20 cellular contexts compared by ENCODE assay signal in genomic region chr1:58585591-58586151, GRCh38. TPM values are rescaled to one million over a fixed set of nuclear protein-coding genes. Genes with fewer than 3 reads are reported as not detected.
DNase-seq lines count a peak whose midpoint lies in the region; ATAC-seq, FAIRE-seq and TF ChIP-seq lines count a peak whose summit lies in the region.
"Had no signal": no experiment of that assay in that cellular context is flagged by ENCODE, and none has a peak within 500 bp of the region (broad histone marks: within the 10 kb centered on the region; RNA-seq: fewer than 3 reads in every experiment).

No MANE protein-coding gene starts in this region.

- H3K79me2 ChIP-seq in HepG2 (ENCODE audit: insufficient read depth, low read length), result no peaks in the 10 kb centered on the region

- no peak overlapping the region for H2BK120ac ChIP-seq in mesenchymal stem cell (ENCODE audit: low read depth, low read length)

- POLR2A ChIA-PET in HepG2 (lab: Yijun Ruan, JAX), result no interaction called here

- in situ Hi-C loops in HepG2 (cut with HindIII; ENCODE audit: extremely low pct_ligation_motif_present, low pct_unique_long_range_greater_than_20kb), result no loop called here

- CTCF ChIA-PET in HepG2 (lab: Yijun Ruan, JAX; ENCODE audit: low intra/inter-chr PET ratio, low total read pairs), result no interaction called here

- H3K14ac ChIP-seq in mesenchymal stem cell (ENCODE audit: low read length in 2 of 2), result no peak overlapping the region

- no peak overlapping the region for H2AK5ac ChIP-seq in mesenchymal stem cell (ENCODE audit: low read length, severe bottlenecking)

- no peak overlapping the region for H3K18ac ChIP-seq in mesenchymal stem cell (ENCODE audit: low read depth in 1 of 2, low read length in 2 of 2)

- DNase-seq in HepG2 (ENCODE audit: low spot score) (no peak), right lobe of liver (no peak), dedifferentiated amniotic fluid mesenchymal stem cell (ENCODE audit: extremely low spot score) (peak; percentile 42), mesenchymal stem cell (peak; percentile 52), vagina (ENCODE audit: extremely low spot score in 2 of 2) (no peak), NK-92 (lab: John Stamatoyannopoulos, UW; ENCODE audit: unreplicated experiment) (no peak)
- no peak for DNase-seq in activated T-cell treated with anti-CD3 and anti-CD28 coated beads, Interleukin-2, amount 50 U/mL, for 48 hours
- DNase-seq: activated CD8-positive, alpha-beta T cell treated with anti-CD3 and anti-CD28 coated beads, Interleukin-2, amount 10 ng/mL, durations not matched to agents 7 days and 5 days; activated naive CD4-positive, alpha-beta T cell treated with Interleukin-2 at 50 U/mL for 16 hours; DMS79 treated with DMSO at 0.1 percent for 48 hours; left colon; NCI-H1436 treated with DMSO at 0.1 percent for 48 hours; NCI-H526; T1000 had no signal

- FAIRE-seq in HepG2 (lab: Jason Lieb, UNC), result no peak
- FAIRE-seq: colon, GM12892 had no signal

- TF ChIP-seq RAD21 in HepG2 (CRISPR knock-in tag; IDR thresholded peaks at IDR 0.05), result no peak

- ATAC-seq in HepG2 (no peak), right lobe of liver (no peak), HG03135 (IDR thresholded peaks at IDR 0.05; ENCODE audit: unreplicated experiment) (no peak)
- ATAC-seq: activated CD8-positive, alpha-beta T cell treated with anti-CD3 and anti-CD28 coated beads, Interleukin-2, amount 10 ng/mL, durations not matched to agents 7 days and 5 days; left colon; Right ventricle myocardium inferior had no signal

- no peak overlapping the region for H3K23ac ChIP-seq in mesenchymal stem cell (ENCODE audit: low read length in 2 of 2)

- no peak overlapping the region for H3K4me2 ChIP-seq in HepG2 (ENCODE audit: low read depth, low read length)
- H3K4me2 ChIP-seq in mesenchymal stem cell (ENCODE audit: low read length, poor library complexity, severe bottlenecking), result no peak overlapping the region

- TF ChIP-seq POLR2A in HepG2 (IDR thresholded peaks at IDR 0.05; ENCODE audit: insufficient read depth in 1 of 2, low read depth in 2 of 2, low read length in 2 of 2) (no peak), right lobe of liver (IDR thresholded peaks at IDR 0.05) (no peak), vagina (IDR thresholded peaks at IDR 0.05) (no peak)

- H3K27me3 ChIP-seq in HepG2 (ENCODE audit: control insufficient read depth in 1 of 2, insufficient read depth in 2 of 2, low read length in 2 of 2) (no peaks in the 10 kb centered on the region), right lobe of liver (no peaks in the 10 kb centered on the region), mesenchymal stem cell (ENCODE audit: control insufficient read depth in 1 of 2, insufficient read depth in 1 of 2, low read length in 2 of 2) (no peaks in the 10 kb centered on the region), vagina (no peaks in the 10 kb centered on the region)

- no peak overlapping the region for H3K4ac ChIP-seq in mesenchymal stem cell (ENCODE audit: low read depth in 1 of 2, low read length in 2 of 2)

- H4K91ac ChIP-seq in mesenchymal stem cell (ENCODE audit: low read length), result no peak overlapping the region

- no peak overlapping the region for H2BK5ac ChIP-seq in mesenchymal stem cell (ENCODE audit: low read depth, low read length, poor library complexity, severe bottlenecking)

- H2AFZ ChIP-seq in HepG2 (ENCODE audit: low read length) (no peak overlapping the region), mesenchymal stem cell (ENCODE audit: low read depth, low read length) (no peak overlapping the region)

- no peak overlapping the region for H2BK15ac ChIP-seq in mesenchymal stem cell (ENCODE audit: low read depth, poor library complexity, severe bottlenecking)

- H4K20me1 ChIP-seq in HepG2 (ENCODE audit: insufficient read depth, low read length), result no peaks in the 10 kb centered on the region

- H3K36me3 ChIP-seq in HepG2 (replicated peaks in 1 of 2; ENCODE audit: control insufficient read depth in 1 of 2, insufficient read depth in 2 of 2, low read length in 2 of 2), result no peaks in the 10 kb centered on the region
- no peaks in the 10 kb centered on the region for H3K36me3 ChIP-seq in right lobe of liver
- no peaks in the 10 kb centered on the region for H3K36me3 ChIP-seq in mesenchymal stem cell (ENCODE audit: control insufficient read depth in 1 of 2, insufficient read depth in 2 of 2, low read depth in 1 of 2, low read length in 2 of 2)
- H3K36me3 ChIP-seq in vagina, result no peaks in the 10 kb centered on the region

- 6% methylated on average over 3 of the region's 3 CpGs for WGBS in HepG2 (ENCODE audit: low lambda C conversion rate)
- 41% methylated on average over 3 of the region's 3 CpGs for WGBS in right lobe of liver (ENCODE audit: insufficient coverage, low coverage, low lambda C conversion rate, missing lambda C conversion rate)
- WGBS in mesenchymal stem cell, result 53% methylated on average over 3 of the region's 3 CpGs

- no peak overlapping the region for H4K8ac ChIP-seq in mesenchymal stem cell (ENCODE audit: low read length)

- no peak overlapping the region for H2BK12ac ChIP-seq in mesenchymal stem cell (ENCODE audit: low read length in 2 of 2)

- H3K4me3 ChIP-seq in HepG2 (replicated peaks in 1 of 3; ENCODE audit: insufficient read depth in 1 of 3, low read depth in 2 of 3, low read length in 3 of 3) (no peak overlapping the region), right lobe of liver (no peak overlapping the region), mesenchymal stem cell (ENCODE audit: insufficient read depth in 1 of 2, low read depth in 1 of 2, low read length in 2 of 2) (no peak overlapping the region), vagina (no peak overlapping the region)

- BruUV-seq in HepG2 (replicated peaks; lab: Mats Ljungman, UMichigan), result no TSS peak

- H3K9ac ChIP-seq in HepG2 (ENCODE audit: insufficient read depth, low read depth, low read length) (no peak overlapping the region), mesenchymal stem cell (ENCODE audit: low read length) (no peak overlapping the region)

- intact Hi-C loops in HepG2 (cut with micrococcal nuclease; ENCODE audit: unreplicated experiment) (no loop called here), right lobe of liver (cut with DNase I) (no loop called here), vagina (cut with DNase I) (no loop called here)

- H3K4me1 ChIP-seq in HepG2 (ENCODE audit: insufficient read depth, low read length), result peaks cover 16% of the 10 kb centered on the region
- H3K4me1 ChIP-seq in right lobe of liver, result no peaks in the 10 kb centered on the region
- H3K4me1 ChIP-seq in mesenchymal stem cell (ENCODE audit: control insufficient read depth, insufficient read depth, low read depth, low read length), result peaks cover 18% of the 10 kb centered on the region
- H3K4me1 ChIP-seq in vagina, result peaks cover 35% of the 10 kb centered on the region

- H3K9me3 ChIP-seq in HepG2 (ENCODE audit: low read length) (no peaks in the 10 kb centered on the region), right lobe of liver (no peaks in the 10 kb centered on the region), mesenchymal stem cell (ENCODE audit: control insufficient read depth, low read length) (no peaks in the 10 kb centered on the region), vagina (no peaks in the 10 kb centered on the region)

- H3K27ac ChIP-seq in HepG2 (ENCODE audit: extremely low read length, insufficient read depth, low read length) (no peak overlapping the region), right lobe of liver (no peak overlapping the region), mesenchymal stem cell (ENCODE audit: low read length, poor library complexity, severe bottlenecking) (no peak overlapping the region), vagina (peak overlapping the region; percentile 83)

- TF ChIP-seq EP300 in HepG2 (IDR thresholded peaks at IDR 0.05; ENCODE audit: low read depth in 2 of 2, low read length in 2 of 2) (no peak), HepG2 (CRISPR knock-in tag; IDR thresholded peaks at IDR 0.05; ENCODE audit: borderline replicate concordance) (no peak)

- no peak for TF ChIP-seq CTCF in HepG2 (CRISPR knock-in tag; IDR thresholded peaks at IDR 0.05)
- TF ChIP-seq CTCF in right lobe of liver (IDR thresholded peaks at IDR 0.05), result no peak
- TF ChIP-seq CTCF in vagina (IDR thresholded peaks at IDR 0.05), result no peak

- no peaks in the 10 kb centered on the region for H3K79me1 ChIP-seq in mesenchymal stem cell (replicated peaks; ENCODE audit: low read length, poor library complexity, severe bottlenecking)

RNA-seq across cellular contexts. Expression of gene TACSTD2, which starts 8.6 kb away (rescaled TPM):
- not detected in 2 replicates for total RNA-seq in HepG2 (2016; rRNA removed; fragmentation: Illumina TruSeq; extraction: Trizol)
- not detected in 2 replicates for total RNA-seq in HepG2 (2016; cell fraction: cytosol; rRNA removed; fragmentation: Illumina TruSeq; extraction: Trizol; ENCODE audit: low read depth)
- total RNA-seq in HepG2 (2016; cell fraction: insoluble cytoplasmic fraction; rRNA removed; fragmentation: Illumina TruSeq; extraction: Trizol), result not detected in 2 replicates
- total RNA-seq in HepG2 (2016; cell fraction: membrane; rRNA removed; fragmentation: Illumina TruSeq; extraction: Trizol), result not detected in 2 replicates
- total RNA-seq in HepG2 (2016; cell fraction: nucleus; rRNA removed; fragmentation: Illumina TruSeq; extraction: Trizol), result not detected in 2 replicates
- not detected in 2 replicates for polyA plus RNA-seq in HepG2 (2011; rRNA removed)
- polyA plus RNA-seq in HepG2 (2011; cell fraction: cytosol; rRNA removed), result not detected in 2 replicates
- 0.09 and 0.10 TPM in 2 replicates for polyA plus RNA-seq in HepG2 (2011; cell fraction: nucleus; rRNA removed)
- polyA plus RNA-seq in HepG2 (2012), result not detected in 2 replicates
- polyA plus RNA-seq in HepG2 (2016; cell fraction: cytosol; fragmentation: Illumina TruSeq; extraction: Trizol; ENCODE audit: low read depth), result not detected in 2 replicates
- not detected in 2 replicates for polyA plus RNA-seq in HepG2 (2016; cell fraction: insoluble cytoplasmic fraction; fragmentation: Illumina TruSeq; extraction: Trizol; ENCODE audit: low read depth)
- not detected in 2 replicates for polyA plus RNA-seq in HepG2 (2016; cell fraction: membrane; fragmentation: Illumina TruSeq; extraction: Trizol; ENCODE audit: low read depth)
- not detected in 2 replicates for polyA plus RNA-seq in HepG2 (2016; cell fraction: nucleus; fragmentation: Illumina TruSeq; extraction: Trizol; ENCODE audit: insufficient read depth, low read depth)
- 0.94 TPM in 1 of 2 replicates, not detected in the other for polyA minus RNA-seq in HepG2 (2011; rRNA and poly(A)+ RNA removed; ENCODE audit: low replicate concordance)
- polyA minus RNA-seq in HepG2 (2011; cell fraction: cytosol; rRNA and poly(A)+ RNA removed), result not detected in 2 replicates
- polyA minus RNA-seq in HepG2 (2011; cell fraction: nucleus; rRNA and poly(A)+ RNA removed), result not detected in 2 replicates
- 1 to 10 TPM; 1.0 to 4.7 (median 1.3) TPM for total RNA-seq in right lobe of liver
- polyA plus RNA-seq in mesenchymal stem cell (2013, experiment 1 of 2), result 0.08 TPM
- polyA plus RNA-seq in mesenchymal stem cell (2013, experiment 2 of 2), result 0.12 TPM
- total RNA-seq in vagina, result 203 TPM
- total RNA-seq: A673; activated CD8-positive, alpha-beta T cell treated with anti-CD3 and anti-CD28 coated beads, Interleukin-2, amount 10 ng/mL, durations not matched to agents 7 days and 5 days; neural crest cell had no signal

RNA-seq across cellular contexts. Expression of gene OMA1, which starts 39.1 kb away (rescaled TPM):
- total RNA-seq in HepG2 (2016; rRNA removed; fragmentation: Illumina TruSeq; extraction: Trizol), result 18.6 and 26.9 TPM in 2 replicates
- total RNA-seq in HepG2 (2016; cell fraction: cytosol; rRNA removed; fragmentation: Illumina TruSeq; extraction: Trizol; ENCODE audit: low read depth), result 92.8 and 109 TPM in 2 replicates
- 19.4 and 27.4 TPM in 2 replicates for total RNA-seq in HepG2 (2016; cell fraction: insoluble cytoplasmic fraction; rRNA removed; fragmentation: Illumina TruSeq; extraction: Trizol)
- total RNA-seq in HepG2 (2016; cell fraction: membrane; rRNA removed; fragmentation: Illumina TruSeq; extraction: Trizol), result 61.9 and 78.8 TPM in 2 replicates
- 18.3 and 21.8 TPM in 2 replicates for total RNA-seq in HepG2 (2016; cell fraction: nucleus; rRNA removed; fragmentation: Illumina TruSeq; extraction: Trizol)
- polyA plus RNA-seq in HepG2 (2011; rRNA removed), result 6.6 and 7.0 TPM in 2 replicates
- polyA plus RNA-seq in HepG2 (2011; cell fraction: cytosol; rRNA removed), result 3.2 and 4.5 TPM in 2 replicates
- polyA plus RNA-seq in HepG2 (2011; cell fraction: nucleus; rRNA removed), result 3.7 and 4.2 TPM in 2 replicates
- polyA plus RNA-seq in HepG2 (2012), result 7.0 and 10.0 TPM in 2 replicates
- 4.2 and 4.4 TPM in 2 replicates for polyA plus RNA-seq in HepG2 (2016; cell fraction: cytosol; fragmentation: Illumina TruSeq; extraction: Trizol; ENCODE audit: low read depth)
- polyA plus RNA-seq in HepG2 (2016; cell fraction: insoluble cytoplasmic fraction; fragmentation: Illumina TruSeq; extraction: Trizol; ENCODE audit: low read depth), result 11.1 and 13.3 TPM in 2 replicates
- 4.9 and 5.1 TPM in 2 replicates for polyA plus RNA-seq in HepG2 (2016; cell fraction: membrane; fragmentation: Illumina TruSeq; extraction: Trizol; ENCODE audit: low read depth)
- 15.6 and 19.4 TPM in 2 replicates for polyA plus RNA-seq in HepG2 (2016; cell fraction: nucleus; fragmentation: Illumina TruSeq; extraction: Trizol; ENCODE audit: insufficient read depth, low read depth)
- polyA minus RNA-seq in HepG2 (2011; rRNA and poly(A)+ RNA removed; ENCODE audit: low replicate concordance), result 7.3 and 8.4 TPM in 2 replicates
- polyA minus RNA-seq in HepG2 (2011; cell fraction: cytosol; rRNA and poly(A)+ RNA removed), result 9.2 and 9.8 TPM in 2 replicates
- polyA minus RNA-seq in HepG2 (2011; cell fraction: nucleus; rRNA and poly(A)+ RNA removed), result 18.2 and 21.9 TPM in 2 replicates
- total RNA-seq in right lobe of liver, result 10 to 100 TPM; 16.1 to 29.0 (median 18.9) TPM
- polyA plus RNA-seq in mesenchymal stem cell (2013, experiment 1 of 2), result 6.1 TPM
- 6.3 TPM for polyA plus RNA-seq in mesenchymal stem cell (2013, experiment 2 of 2)
- total RNA-seq in vagina, result 19.9 TPM

Comparison
In these comparisons a context has a peak if more than half of its experiments do, and no peak if none do; other contexts are left out.
1. DNase-seq: peak in dedifferentiated amniotic fluid mesenchymal stem cell (single experiment) and mesenchymal stem cell (single experiment); none in HepG2 (single experiment), right lobe of liver (0 of 3), vagina (0 of 2), activated T-cell treated with anti-CD3 and anti-CD28 coated beads, Interleukin-2, amount 50 U/mL, for 48 hours (0 of 2) and NK-92 (single experiment).
2. RNA of gene TACSTD2, which starts 8.6 kb away (total RNA-seq): 203 TPM in vagina (single experiment); 1.0 to 4.7 TPM in right lobe of liver and not detected in HepG2; every median in the first group is over 10 times any median in the second.